8 cellular contexts compared by ENCODE assay signal in genomic region chr5:96177303-96177869, GRCh38.
DNase-seq lines count a peak whose midpoint lies in the region; FAIRE-seq and TF ChIP-seq lines count a peak whose summit lies in the region.

No MANE protein-coding gene starts in this region.

- no peak overlapping the region for H3K4ac ChIP-seq in mesenchymal stem cell (ENCODE audit: low read depth in 1 of 2, low read length in 2 of 2)

- H3K36me3 ChIP-seq in mesenchymal stem cell (ENCODE audit: control insufficient read depth in 1 of 2, insufficient read depth in 2 of 2, low read depth in 1 of 2, low read length in 2 of 2) = no peaks in the 10 kb centered on the region

- H3K9ac ChIP-seq in mesenchymal stem cell (ENCODE audit: low read length) = peak overlapping the region; percentile 75

- no peak overlapping the region for H3K4me2 ChIP-seq in mesenchymal stem cell (ENCODE audit: low read length, poor library complexity, severe bottlenecking)

- no peak overlapping the region for H3K14ac ChIP-seq in mesenchymal stem cell (ENCODE audit: low read length in 2 of 2)

- H2BK12ac ChIP-seq in mesenchymal stem cell (ENCODE audit: low read length in 2 of 2) = no peak overlapping the region

- no peak overlapping the region for H2BK5ac ChIP-seq in mesenchymal stem cell (ENCODE audit: low read depth, low read length, poor library complexity, severe bottlenecking)

- H3K79me1 ChIP-seq in mesenchymal stem cell (replicated peaks; ENCODE audit: low read length, poor library complexity, severe bottlenecking) = no peaks in the 10 kb centered on the region

- WGBS in mesenchymal stem cell = 14% methylated on average over 4 of the region's 5 CpGs

- no peak overlapping the region for H3K27ac ChIP-seq in mesenchymal stem cell (ENCODE audit: low read length, poor library complexity, severe bottlenecking)

- TF ChIP-seq CTCF in GM13976 (IDR thresholded peaks at IDR 0.05; ENCODE audit: borderline replicate concordance, control extremely low read depth, extremely low read depth, insufficient read depth, missing control alignments) = no peak

- no peak overlapping the region for H2BK15ac ChIP-seq in mesenchymal stem cell (ENCODE audit: low read depth, poor library complexity, severe bottlenecking)

- H2BK120ac ChIP-seq in mesenchymal stem cell (ENCODE audit: low read depth, low read length) = no peak overlapping the region

- no peak overlapping the region for H2AK5ac ChIP-seq in mesenchymal stem cell (ENCODE audit: low read length, severe bottlenecking)

- no peak overlapping the region for H2AFZ ChIP-seq in mesenchymal stem cell (ENCODE audit: low read depth, low read length)

- DNase-seq in GM13976 (ENCODE audit: low spot score) (peak; percentile 32), HCEC 1CT (peak; percentile 94), RCC 7860 (ENCODE audit: low spot score) (peak; percentile 49), mesenchymal stem cell (peak; percentile 88), foreskin melanocyte (no peak), NCI-H1694 treated with DMSO at 0.1 percent for 48 hours (lab: John Stamatoyannopoulos, UW) (no peak), 8988T (no peak), HK-2 (ENCODE audit: unreplicated experiment) (no peak)

- H3K18ac ChIP-seq in mesenchymal stem cell (ENCODE audit: low read depth in 1 of 2, low read length in 2 of 2) = peak overlapping the region in 1 of 2 experiments; percentile 37

- H4K8ac ChIP-seq in mesenchymal stem cell (ENCODE audit: low read length) = no peak overlapping the region

- FAIRE-seq in RCC 7860 (lab: Jason Lieb, UNC) = peak; percentile 65

- in situ Hi-C loops in GM13976 (cut with MboI; ENCODE audit: low sequenced_read_pairs, unreplicated experiment) = no loop called here

- H3K27me3 ChIP-seq in mesenchymal stem cell (ENCODE audit: control insufficient read depth in 1 of 2, insufficient read depth in 1 of 2, low read length in 2 of 2) = no peaks in the 10 kb centered on the region

- H3K4me3 ChIP-seq in mesenchymal stem cell (ENCODE audit: insufficient read depth in 1 of 2, low read depth in 1 of 2, low read length in 2 of 2) = peak overlapping the region in 1 of 2 experiments; percentile 17

- no peak overlapping the region for H4K91ac ChIP-seq in mesenchymal stem cell (ENCODE audit: low read length)

- no peaks in the 10 kb centered on the region for H3K4me1 ChIP-seq in mesenchymal stem cell (ENCODE audit: control insufficient read depth, insufficient read depth, low read depth, low read length)

- H3K9me3 ChIP-seq in mesenchymal stem cell (ENCODE audit: control insufficient read depth, low read length) = no peaks in the 10 kb centered on the region

- H3K23ac ChIP-seq in mesenchymal stem cell (ENCODE audit: low read length in 2 of 2) = no peak overlapping the region

Comparison
In these comparisons a context has a peak if more than half of its experiments do, and no peak if none do; other contexts are left out.
1. DNase-seq: peak in GM13976 (single experiment), HCEC 1CT (single experiment), RCC 7860 (single experiment) and mesenchymal stem cell (single experiment); none in foreskin melanocyte (single experiment), NCI-H1694 treated with DMSO at 0.1 percent for 48 hours (single experiment), 8988T (single experiment) and HK-2 (single experiment).